Comparison of ENCODE assay signal across 19 cellular contexts in the genomic region with DNA sequence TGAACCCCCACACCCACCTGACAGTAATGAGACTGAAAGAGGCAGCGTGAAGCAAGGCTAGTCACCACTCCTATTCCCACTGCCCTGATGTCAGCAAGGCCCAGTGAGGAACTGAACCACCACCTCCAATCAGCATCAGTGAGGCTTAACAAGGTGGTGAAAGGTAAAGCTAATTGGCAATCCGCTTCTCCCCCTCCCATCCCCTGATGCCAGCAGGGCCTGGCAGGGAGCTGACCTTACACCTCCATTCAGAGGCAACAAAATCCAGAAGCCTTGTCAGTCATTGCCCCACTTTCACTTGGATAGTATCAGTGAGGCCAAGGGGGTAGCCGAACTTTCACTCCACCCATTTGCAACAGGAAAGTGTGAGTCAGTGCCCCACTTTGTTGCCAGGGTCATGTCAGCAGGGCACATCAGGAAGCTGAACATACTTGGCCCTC.
DNase-seq lines count a peak whose midpoint lies in the region; ATAC-seq lines count a peak whose summit lies in the region.
"Had no signal": no experiment of that assay in that cellular context is flagged by ENCODE, and none has a peak within 500 bp of the region (broad histone marks: within the 10 kb centered on the region; RNA-seq: fewer than 3 reads in every experiment).

No MANE protein-coding gene starts in this region.

- H4K20me1 ChIP-seq in Karpas-422 (ENCODE audit: insufficient read depth, low read depth, low read length), result no peaks in the 10 kb centered on the region

- no peak overlapping the region for H3K27ac Mint-ChIP-seq in T-helper 17 cell
- H3K27ac Mint-ChIP-seq: HFFc6 had no signal

- no peak overlapping the region for H3K27ac ChIP-seq in Karpas-422 (ENCODE audit: low read length)
- H3K27ac ChIP-seq: A549, cardiac muscle cell, skin epidermis, thoracic aorta had no signal

- no peak overlapping the region for H3K4me3 Mint-ChIP-seq in T-helper 17 cell
- H3K4me3 Mint-ChIP-seq: HFFc6 had no signal

- no peak overlapping the region for H2AFZ ChIP-seq in Karpas-422 (ENCODE audit: low read length)

- peak; percentile 14 for DNase-seq in activated CD4-positive, alpha-beta T cell treated with anti-CD3 and anti-CD28 coated beads for 48 hours
- DNase-seq in activated CD4-positive, alpha-beta T cell treated with anti-CD3 and anti-CD28 coated beads for 1 hour, result no peak
- DNase-seq in T-helper 17 cell (peak in 1 of 3 donors; percentile 5), dermis blood vessel endothelial cell (peak; percentile 78), lung microvascular endothelial cell (ENCODE audit: low read depth in 2 of 2) (peak; percentile 72 to 82), Karpas-422 (no peak), NCI-H1092 (lab: John Stamatoyannopoulos, UW) (no peak)
- DNase-seq: activated gamma-delta T cell treated with Interleukin-2 at 50 U/mL for 16 hours, EL, head of caudate nucleus, HFFc6, kidney glomerular epithelial cell, NCI-H1417, SHP77 treated with DMSO at 0.1 percent for 48 hours had no signal

- H3K9ac ChIP-seq in Karpas-422 (ENCODE audit: low read length), result no peak overlapping the region

- no peaks in the 10 kb centered on the region for H3K36me3 ChIP-seq in Karpas-422 (ENCODE audit: insufficient read depth, low read length)
- H3K36me3 ChIP-seq: cardiac muscle cell, thoracic aorta had no signal

- H3K27me3 Mint-ChIP-seq in T-helper 17 cell, result no peaks in the 10 kb centered on the region

- no peaks in the 10 kb centered on the region for H3K27me3 ChIP-seq in Karpas-422 (ENCODE audit: low read length)
- H3K27me3 ChIP-seq: cardiac muscle cell had no signal

- no peaks in the 10 kb centered on the region for H3K79me2 ChIP-seq in Karpas-422 (ENCODE audit: low read length)

- H3K4me1 Mint-ChIP-seq in T-helper 17 cell, result peaks cover 4% of the 10 kb centered on the region

- no peaks in the 10 kb centered on the region for H3K9me2 ChIP-seq in Karpas-422 (replicated peaks; ENCODE audit: insufficient read depth, low read length)

- H3K36me3 Mint-ChIP-seq in T-helper 17 cell (ENCODE audit: low read depth), result peaks cover 2% of the 10 kb centered on the region

- no peak overlapping the region for H3K4me2 ChIP-seq in Karpas-422 (ENCODE audit: low read depth, low read length, poor library complexity, severe bottlenecking)
- H3K4me2 ChIP-seq: A549 had no signal

- ATAC-seq in T-helper 17 cell (peak; percentile 82), GM19023 (IDR thresholded peaks at IDR 0.05; ENCODE audit: unreplicated experiment) (no peak)
- ATAC-seq: A549 had no signal

- no peaks in the 10 kb centered on the region for H3K4me1 ChIP-seq in Karpas-422 (ENCODE audit: low read length)
- H3K4me1 ChIP-seq: A549 had no signal

- no peaks in the 10 kb centered on the region for H3K9me3 ChIP-seq in T-helper 17 cell (ENCODE audit: control insufficient read depth, low read length, poor library complexity, severe bottlenecking)
- H3K9me3 ChIP-seq in Karpas-422 (ENCODE audit: low read length), result no peaks in the 10 kb centered on the region
- H3K9me3 ChIP-seq: A549, thoracic aorta had no signal

- H3K4me3 ChIP-seq in Karpas-422 (ENCODE audit: low read length), result no peak overlapping the region
- H3K4me3 ChIP-seq: A549, cardiac muscle cell, skin epidermis, thoracic aorta had no signal

Comparison
In these comparisons a context has a peak if more than half of its experiments do, and no peak if none do; other contexts are left out.
1. DNase-seq: peak in activated CD4-positive, alpha-beta T cell treated with anti-CD3 and anti-CD28 coated beads for 48 hours (single experiment), dermis blood vessel endothelial cell (single experiment) and lung microvascular endothelial cell (2 of 2); none in activated CD4-positive, alpha-beta T cell treated with anti-CD3 and anti-CD28 coated beads for 1 hour (single experiment), Karpas-422 (single experiment) and NCI-H1092 (single experiment).